In genomic region chr1:147545133-147545532, GRCh38 we compare ENCODE assay signal across 8 cellular contexts. TPM values are rescaled to one million over a fixed set of nuclear protein-coding genes. Genes with fewer than 3 reads are reported as not detected.
DNase-seq lines count a peak whose midpoint lies in the region; ATAC-seq and TF ChIP-seq lines count a peak whose summit lies in the region.

No MANE protein-coding gene starts in this region.

- H3K4me3 Mint-ChIP-seq in neural crest cell = peak overlapping the region; percentile 38

- peak; percentile 12 for DNase-seq in AG04449 (ENCODE audit: low read depth, low spot score)
- peak; percentile 4 for DNase-seq in T1000 (lab: John Stamatoyannopoulos, UW)
- DNase-seq in body of pancreas = peak in 3 of 4 donors; percentile 10 to 39 (median 23)
- DNase-seq in neural crest cell (ENCODE audit: low read depth, low spot score) = no peak
- peak; percentile 83 for DNase-seq in upper lobe of right lung
- no peak for DNase-seq in hepatic stellate cell (ENCODE audit: low spot score)
- DNase-seq in NCI-H2029 treated with DMSO at 0.1 percent for 48 hours (lab: John Stamatoyannopoulos, UW) = no peak

- H3K4me1 ChIP-seq in HEK293 (ENCODE audit: control insufficient read depth, insufficient read depth, low read length) (peaks cover 19% of the 10 kb centered on the region), body of pancreas (peaks cover 27% of the 10 kb centered on the region), upper lobe of right lung (peaks cover 18% of the 10 kb centered on the region)

- H3K36me3 ChIP-seq in HEK293 (ENCODE audit: control insufficient read depth in 2 of 2, insufficient read depth in 1 of 2, low read length in 2 of 2) (no peaks in the 10 kb centered on the region), body of pancreas (replicated peaks in 1 of 2; ENCODE audit: insufficient read depth in 1 of 2, low read depth in 2 of 2) (no peaks in the 10 kb centered on the region), upper lobe of right lung (no peaks in the 10 kb centered on the region)

- TF ChIP-seq CTCF in AG04449 (IDR thresholded peaks at IDR 0.05; ENCODE audit: insufficient read depth, low read length, missing control alignments) = no peak
- TF ChIP-seq CTCF in HEK293 (tag by site-specific recombination; IDR thresholded peaks at IDR 0.05) = no peak
- no peak for TF ChIP-seq CTCF in body of pancreas (IDR thresholded peaks at IDR 0.05)
- TF ChIP-seq CTCF in neural crest cell (conservative IDR thresholded peaks at IDR 0.05) = no peak
- TF ChIP-seq CTCF in upper lobe of right lung (IDR thresholded peaks at IDR 0.05) = no peak

- H3K9me3 ChIP-seq in HEK293 (ENCODE audit: control insufficient read depth, insufficient read depth, low read depth, low read length) = no peaks in the 10 kb centered on the region
- no peaks in the 10 kb centered on the region for H3K9me3 ChIP-seq in body of pancreas
- H3K9me3 ChIP-seq in upper lobe of right lung = no peaks in the 10 kb centered on the region

- intact Hi-C loops in body of pancreas (cut with DNase I) = no loop called here
- intact Hi-C loops in upper lobe of right lung (cut with DNase I) = no loop called here

- H3K9me3 Mint-ChIP-seq in neural crest cell = no peaks in the 10 kb centered on the region

- TF ChIP-seq POLR2A in body of pancreas (IDR thresholded peaks at IDR 0.05) = no peak

- H3K27ac Mint-ChIP-seq in neural crest cell (ENCODE audit: unreplicated experiment) = no peak overlapping the region

- no peak for ATAC-seq in body of pancreas
- peak; percentile 79 for ATAC-seq in upper lobe of right lung

- H3K27me3 ChIP-seq in body of pancreas = no peaks in the 10 kb centered on the region
- no peaks in the 10 kb centered on the region for H3K27me3 ChIP-seq in upper lobe of right lung

- peaks cover 6% of the 10 kb centered on the region for H3K36me3 Mint-ChIP-seq in neural crest cell (ENCODE audit: low read depth)

- H3K27ac ChIP-seq in HEK293 (ENCODE audit: extremely low read depth, low read depth, low read length) (no peak overlapping the region), body of pancreas (no peak overlapping the region), upper lobe of right lung (no peak overlapping the region)

- H3K4me1 Mint-ChIP-seq in neural crest cell = peaks cover 56% of the 10 kb centered on the region

- H3K4me3 ChIP-seq in AG04449 (ENCODE audit: low read depth, low read length) = no peak overlapping the region
- no peak overlapping the region for H3K4me3 ChIP-seq in HEK293 (ENCODE audit: low read depth, low read length)
- no peak overlapping the region for H3K4me3 ChIP-seq in body of pancreas
- no peak overlapping the region for H3K4me3 ChIP-seq in upper lobe of right lung

- POLR2A ChIA-PET in AG04449 (lab: Yijun Ruan, JAX) = no interaction called here
- POLR2A ChIA-PET in HEK293 (lab: Yijun Ruan, JAX) = no interaction called here

- WGBS in body of pancreas, 2 donors = 38 to 49% methylated on average over 6 of the region's 6 CpGs

- CTCF ChIA-PET in AG04449 (lab: Yijun Ruan, JAX) = no interaction called here
- CTCF ChIA-PET in HEK293 (lab: Yijun Ruan, JAX) = interaction anchor here (0.9 kb wide), 1 partner anchor 53 kb away, joined by 3 read pairs; no protein-coding TSS in a partner anchor

- no peaks in the 10 kb centered on the region for H3K27me3 Mint-ChIP-seq in neural crest cell (ENCODE audit: low read depth)

TF ChIP-seq in HEK293, 187 proteins besides CTCF, POLR2A, EP300 and RAD21 (continues in another document):
- TF ChIP-seq ZBTB26 (tag by site-specific recombination; optimal IDR thresholded peaks at IDR 0.05) (no peak), ZEB2 (tag by site-specific recombination; IDR thresholded peaks at IDR 0.05) (no peak), ZSCAN16 (tag by site-specific recombination; IDR thresholded peaks at IDR 0.05) (no peak), ZNF335 (tag by site-specific recombination; conservative IDR thresholded peaks at IDR 0.05) (no peak), ZNF23 (tag by site-specific recombination; IDR thresholded peaks at IDR 0.05; ENCODE audit: borderline replicate concordance) (no peak), SP2 (tag by site-specific recombination; IDR thresholded peaks at IDR 0.05) (peak; percentile 31), SP7 (tag by site-specific recombination; IDR thresholded peaks at IDR 0.05) (peak; percentile 58), ZFHX2 (tag by site-specific recombination; conservative IDR thresholded peaks at IDR 0.05) (peak; percentile 29; the same call in 1 of the 2 replicates), REPIN1 (tag by site-specific recombination; IDR thresholded peaks at IDR 0.05; ENCODE audit: low read depth) (no peak), TCF7L2 (IDR thresholded peaks at IDR 0.05; ENCODE audit: borderline replicate concordance, low read depth, low read length) (peak; percentile 80; the same call in 1 of the 2 replicates), ZNF585B (tag by site-specific recombination; IDR thresholded peaks at IDR 0.05) (no peak), ZNF624 (tag by site-specific recombination; IDR thresholded peaks at IDR 0.05) (no peak), ZNF121 (tag by site-specific recombination; IDR thresholded peaks at IDR 0.05) (no peak), ZIC2 (tag by site-specific recombination; IDR thresholded peaks at IDR 0.05) (peak; percentile 61), ZBTB7A (tag by site-specific recombination; IDR thresholded peaks at IDR 0.05; ENCODE audit: low read depth) (no peak), ZNF274 (IDR thresholded peaks at IDR 0.05; ENCODE audit: low read length) (no peak), ZNF274 (tag by site-specific recombination; IDR thresholded peaks at IDR 0.05; ENCODE audit: borderline replicate concordance) (no peak), ZNF639 (tag by site-specific recombination; IDR thresholded peaks at IDR 0.05) (no peak), ZNF433 (tag by site-specific recombination; IDR thresholded peaks at IDR 0.05; ENCODE audit: low read depth) (no peak), GLI4 (tag by site-specific recombination; IDR thresholded peaks at IDR 0.05) (no peak), TSHZ1 (tag by site-specific recombination; IDR thresholded peaks at IDR 0.05; ENCODE audit: borderline replicate concordance) (no peak), YY2 (tag by site-specific recombination; IDR thresholded peaks at IDR 0.05) (no peak), HOXA7 (CRISPR knock-in tag; IDR thresholded peaks at IDR 0.05; ENCODE audit: borderline replicate concordance) (no peak), ZNF292 (tag by site-specific recombination; IDR thresholded peaks at IDR 0.05; ENCODE audit: borderline replicate concordance, low read depth) (no peak)

RNA-seq across cellular contexts. Expression of gene BCL9, which starts 3.8 kb away (rescaled TPM):
- 1 to 10 TPM; 5.9 to 8.0 TPM for total RNA-seq in body of pancreas
- 58.4 and 58.8 TPM in 2 replicates for total RNA-seq in neural crest cell
- 13.7 TPM for total RNA-seq in upper lobe of right lung

Comparison
In these comparisons a context has a peak if more than half of its experiments do, and no peak if none do; other contexts are left out.
1. DNase-seq: peak in AG04449 (single experiment), T1000 (single experiment), body of pancreas (3 of 4) and upper lobe of right lung (single experiment); none in neural crest cell (single experiment), hepatic stellate cell (single experiment) and NCI-H2029 treated with DMSO at 0.1 percent for 48 hours (single experiment).